8 cellular contexts compared by ENCODE assay signal in the genomic region with DNA sequence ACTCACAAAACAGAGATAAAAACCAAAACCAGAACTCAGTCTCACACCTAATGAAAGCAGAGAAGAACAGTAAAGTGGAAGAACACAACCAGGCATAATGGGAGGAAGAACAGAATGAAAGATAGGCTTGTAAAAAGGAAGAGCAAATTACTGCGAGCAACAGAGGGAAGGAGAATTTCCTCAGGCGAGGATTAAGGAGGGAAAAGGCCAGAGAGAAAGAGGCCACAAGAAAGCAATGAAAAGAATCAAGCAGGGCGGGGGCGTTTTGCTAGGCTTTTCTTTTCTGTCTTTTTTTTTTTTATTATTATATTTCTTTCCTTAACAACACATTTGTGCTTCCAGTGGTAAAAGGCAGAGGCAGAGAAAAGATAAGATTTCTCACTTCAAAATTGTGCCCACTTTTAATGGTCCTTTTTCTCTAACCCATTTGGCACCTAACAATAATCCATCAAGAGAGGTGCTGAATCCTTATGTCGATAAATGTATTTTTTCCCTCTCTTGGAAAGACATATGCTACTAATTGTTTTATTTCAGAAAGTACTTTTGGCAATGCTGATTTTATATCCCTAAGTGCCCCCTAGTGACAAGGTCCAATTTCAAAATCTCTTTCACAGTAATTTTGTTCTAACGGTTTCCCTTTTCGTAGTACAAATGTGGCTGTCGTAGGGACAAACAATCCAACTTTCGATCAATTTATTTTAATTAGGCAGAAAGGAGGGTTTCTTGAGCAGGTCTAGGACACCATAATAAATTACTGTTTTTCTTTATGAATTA.
A peak's percentile ranks its signal among the peaks of the same experiment; 100 is the strongest.
DNase-seq lines count a peak whose midpoint lies in the region; ATAC-seq and TF ChIP-seq lines count a peak whose summit lies in the region.

No MANE protein-coding gene starts in this region.

- no peak for TF ChIP-seq CTCF in AG09309 (IDR thresholded peaks at IDR 0.05; ENCODE audit: control insufficient read depth, insufficient read depth, low read depth, low read length, missing control alignments)
- peak; percentile 5 for TF ChIP-seq CTCF in GM20000 (IDR thresholded peaks at IDR 0.05; ENCODE audit: extremely low read depth, missing control alignments)
- TF ChIP-seq CTCF in SU-DHL-6 (IDR thresholded peaks at IDR 0.05; ENCODE audit: insufficient read depth, low read length, poor library complexity, severe bottlenecking), result peak; percentile 88

- no peaks in the 10 kb centered on the region for H3K9me3 ChIP-seq in SU-DHL-6 (ENCODE audit: insufficient read depth, low read length)

- no peaks in the 10 kb centered on the region for H3K27me3 ChIP-seq in SU-DHL-6 (ENCODE audit: low read length)

- peak overlapping the region; percentile 47 for H3K9ac ChIP-seq in SU-DHL-6 (ENCODE audit: low read length)

- ATAC-seq in HG03135 (IDR thresholded peaks at IDR 0.05; ENCODE audit: unreplicated experiment) (no peak), GM19455 (IDR thresholded peaks at IDR 0.05; ENCODE audit: unreplicated experiment) (no peak)

- no peaks in the 10 kb centered on the region for H4K20me1 ChIP-seq in SU-DHL-6 (ENCODE audit: low read depth, low read length)

- DNase-seq in AG09309 (ENCODE audit: low read depth) (peak; percentile 1), GM20000 (ENCODE audit: low spot score) (peak; percentile 7), iris pigment epithelial cell (ENCODE audit: low read depth) (peak; percentile 13), NCI-H1930 (lab: John Stamatoyannopoulos, UW) (no peak), EL (no peak)

- no peaks in the 10 kb centered on the region for H3K9me2 ChIP-seq in SU-DHL-6 (replicated peaks; ENCODE audit: insufficient read depth, low read length)

- H2AFZ ChIP-seq in SU-DHL-6 (ENCODE audit: low read depth, low read length, severe bottlenecking), result peak overlapping the region; percentile 95

- H3K79me2 ChIP-seq in SU-DHL-6 (ENCODE audit: insufficient read depth, low read length), result no peaks in the 10 kb centered on the region

- H3K4me3 ChIP-seq in AG09309 (ENCODE audit: control insufficient read depth, low read depth, low read length), result no peak overlapping the region
- H3K4me3 ChIP-seq in SU-DHL-6 (ENCODE audit: insufficient read depth, low read length, poor library complexity, severe bottlenecking), result peak overlapping the region; percentile 14

- no peaks in the 10 kb centered on the region for H3K36me3 ChIP-seq in SU-DHL-6 (ENCODE audit: low read length)

- peaks cover 29% of the 10 kb centered on the region for H3F3A ChIP-seq in SU-DHL-6 (ENCODE audit: insufficient read depth)

- H3K4me2 ChIP-seq in SU-DHL-6 (ENCODE audit: low read depth, low read length, poor library complexity, severe bottlenecking), result peak overlapping the region; percentile 52

- H3K27ac ChIP-seq in SU-DHL-6 (ENCODE audit: low read depth, low read length), result peak overlapping the region; percentile 98

Comparison
In these comparisons a context has a peak if more than half of its experiments do, and no peak if none do; other contexts are left out.
1. DNase-seq: peak in AG09309 (single experiment), GM20000 (single experiment) and iris pigment epithelial cell (single experiment); none in NCI-H1930 (0 of 2) and EL (single experiment).